2 cellular contexts compared by ENCODE assay signal in the genomic region with DNA sequence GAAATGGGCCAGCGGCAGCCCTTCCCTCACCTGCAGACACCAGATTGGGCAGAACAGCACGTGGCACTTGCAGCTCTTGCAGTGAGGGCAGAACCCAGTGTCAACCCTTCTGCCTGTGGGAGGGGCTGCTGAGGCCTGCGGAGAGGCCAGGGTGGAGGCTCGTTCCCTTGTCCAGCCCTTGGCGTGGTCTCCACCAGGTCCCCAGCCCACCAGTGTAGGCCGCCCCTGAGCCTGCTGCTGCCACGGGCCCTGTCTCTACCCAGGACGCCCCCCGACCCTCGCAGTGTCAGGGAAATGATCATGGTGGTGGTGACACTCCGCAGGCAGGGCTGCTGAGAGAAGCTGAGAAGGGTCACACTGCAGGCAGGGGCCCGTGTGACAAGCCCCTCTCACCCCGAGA. TPM values are rescaled to one million over a fixed set of nuclear protein-coding genes. Genes with fewer than 3 reads are reported as not detected.
"Had no signal": no experiment of that assay in that cellular context is flagged by ENCODE, and none has a peak within 500 bp of the region (broad histone marks: within the 10 kb centered on the region; RNA-seq: fewer than 3 reads in every experiment).

No MANE protein-coding gene starts in this region.

RNA-seq across cellular contexts. Expression of gene GGT5, which starts 11.3 kb away (rescaled TPM):
- total RNA-seq: GM23338, H1 had no signal
- polyA plus RNA-seq: GM23338 had no signal
